Comparison of ENCODE assay signal across 14 cellular contexts in the genomic region with DNA sequence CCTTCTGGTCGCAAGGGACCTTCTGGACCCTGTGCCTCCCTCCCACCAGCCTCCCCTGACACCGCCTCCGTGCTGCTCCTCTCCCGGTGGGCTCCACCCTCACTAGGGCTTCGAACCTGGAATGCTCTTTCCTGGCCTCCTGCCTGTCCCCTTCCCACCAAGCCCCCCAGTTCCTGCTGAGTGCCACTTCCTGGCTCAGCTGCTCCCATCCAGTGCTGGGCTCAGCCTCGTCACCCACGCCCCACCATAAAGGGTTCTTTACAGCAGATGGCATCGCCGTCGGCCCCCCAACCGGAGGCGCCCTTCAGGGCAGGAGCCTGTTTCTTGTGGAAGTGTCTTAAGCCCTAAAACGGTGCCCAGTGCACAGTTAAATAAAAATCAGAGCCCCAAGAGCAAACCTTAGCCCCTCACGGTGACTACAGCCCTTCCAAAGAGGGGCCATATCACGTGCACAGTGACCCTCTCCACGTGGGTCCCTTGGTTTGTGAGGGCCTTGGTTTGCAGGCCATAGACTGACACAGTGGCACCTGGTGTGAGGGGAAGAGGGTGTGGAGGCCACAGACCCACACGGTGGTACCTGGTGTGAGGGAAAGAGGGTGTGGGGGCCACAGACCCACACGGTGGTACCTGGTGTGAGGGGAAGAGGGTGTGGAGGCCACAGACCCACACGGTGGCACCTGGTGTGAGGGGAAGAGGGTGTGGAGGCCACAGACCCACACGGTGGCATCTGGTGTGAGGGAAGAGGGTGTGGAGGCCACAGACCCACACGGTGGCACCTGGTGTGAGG.
DNase-seq lines count a peak whose midpoint lies in the region; ATAC-seq lines count a peak whose summit lies in the region.
"Had no signal": no experiment of that assay in that cellular context is flagged by ENCODE, and none has a peak within 500 bp of the region (broad histone marks: within the 10 kb centered on the region; RNA-seq: fewer than 3 reads in every experiment).

No MANE protein-coding gene starts in this region.

- POLR2A ChIA-PET in activated CD4-positive, alpha-beta T cell treated with anti-CD3 and anti-CD28 coated beads, Interleukin-2, amount 10 ng/mL, durations not matched to agents 7 days and 5 days (lab: Charles Lee), result no interaction called here

- no peaks in the 10 kb centered on the region for H3K9me3 Mint-ChIP-seq in activated CD4-positive, alpha-beta T cell treated with anti-CD3 and anti-CD28 coated beads, Interleukin-2, amount 10 ng/mL, durations not matched to agents 7 days and 5 days
- no peaks in the 10 kb centered on the region for H3K9me3 Mint-ChIP-seq in activated naive CD4-positive, alpha-beta T cell treated with anti-CD3 and anti-CD28 coated beads, Interleukin-2, amount 50 U/mL, for 72 hours

- no peaks in the 10 kb centered on the region for H3K36me3 ChIP-seq in stomach smooth muscle (ENCODE audit: control insufficient read depth in 2 of 2, insufficient read depth in 2 of 2, low read length in 2 of 2)

- CTCF ChIA-PET in activated CD4-positive, alpha-beta T cell treated with anti-CD3 and anti-CD28 coated beads, Interleukin-2, amount 10 ng/mL, durations not matched to agents 7 days and 5 days (lab: Charles Lee), result no interaction called here

- H3K9me3 ChIP-seq in stomach smooth muscle (ENCODE audit: control insufficient read depth in 2 of 2, low read length in 2 of 2), result peaks cover 3 to 8% of the 10 kb centered on the region in 2 donors

- peak; percentile 3 for DNase-seq in activated CD4-positive, alpha-beta T cell treated with anti-CD3 and anti-CD28 coated beads, Interleukin-2, amount 10 ng/mL, durations not matched to agents 7 days and 5 days
- no peak for DNase-seq in activated CD4-positive, alpha-beta T cell treated with anti-CD3 and anti-CD28 coated beads for 48 hours
- DNase-seq in activated naive CD4-positive, alpha-beta T cell treated with anti-CD3 and anti-CD28 coated beads, Interleukin-2, amount 50 U/mL, for 72 hours (ENCODE audit: low spot score in 2 of 2), result peak; percentile 1 to 33
- peak; percentile 81 for DNase-seq in mesenteric fat pad (ENCODE audit: low spot score)
- no peak for DNase-seq in NK-92 treated with Interleukin-12 subunit alpha and Interleukin-12 subunit beta, amount 100 ng/mL, for 24 hours (lab: John Stamatoyannopoulos, UW)
- DNase-seq: mammary epithelial cell, NCI-H146, NCI-H526 treated with DMSO at 0.1 percent for 48 hours, RPMI8226 had no signal

- H3K4me3 ChIP-seq in stomach smooth muscle (ENCODE audit: low read length in 2 of 2), result no peak overlapping the region
- H3K4me3 ChIP-seq: A549, K562 had no signal

- peaks cover 21% of the 10 kb centered on the region for H3K4me1 Mint-ChIP-seq in activated CD4-positive, alpha-beta T cell treated with anti-CD3 and anti-CD28 coated beads, Interleukin-2, amount 10 ng/mL, durations not matched to agents 7 days and 5 days

- H3K27ac Mint-ChIP-seq in activated CD4-positive, alpha-beta T cell treated with anti-CD3 and anti-CD28 coated beads, Interleukin-2, amount 10 ng/mL, durations not matched to agents 7 days and 5 days, result peak overlapping the region; percentile 50
- no peak overlapping the region for H3K27ac Mint-ChIP-seq in activated naive CD4-positive, alpha-beta T cell treated with anti-CD3 and anti-CD28 coated beads, Interleukin-2, amount 50 U/mL, for 72 hours

- H3K4me1 ChIP-seq in stomach smooth muscle (ENCODE audit: control insufficient read depth, insufficient read depth, low read length), result peaks cover 28% of the 10 kb centered on the region
- H3K4me1 ChIP-seq: A549 had no signal

- no peaks in the 10 kb centered on the region for H3K27me3 Mint-ChIP-seq in activated CD4-positive, alpha-beta T cell treated with anti-CD3 and anti-CD28 coated beads, Interleukin-2, amount 10 ng/mL, durations not matched to agents 7 days and 5 days

- no peak overlapping the region for H3K4me3 Mint-ChIP-seq in activated CD4-positive, alpha-beta T cell treated with anti-CD3 and anti-CD28 coated beads, Interleukin-2, amount 10 ng/mL, durations not matched to agents 7 days and 5 days

- H3K36me3 Mint-ChIP-seq in activated CD4-positive, alpha-beta T cell treated with anti-CD3 and anti-CD28 coated beads, Interleukin-2, amount 10 ng/mL, durations not matched to agents 7 days and 5 days (ENCODE audit: low read depth), result no peaks in the 10 kb centered on the region
- no peaks in the 10 kb centered on the region for H3K36me3 Mint-ChIP-seq in activated naive CD4-positive, alpha-beta T cell treated with anti-CD3 and anti-CD28 coated beads, Interleukin-2, amount 50 U/mL, for 72 hours

- H3K9ac ChIP-seq in stomach smooth muscle (ENCODE audit: low read length in 2 of 2), result no peak overlapping the region

- H3K27me3 ChIP-seq in stomach smooth muscle (ENCODE audit: control insufficient read depth in 1 of 2, insufficient read depth in 2 of 2, low read length in 2 of 2), result no peaks in the 10 kb centered on the region

- ATAC-seq in activated naive CD4-positive, alpha-beta T cell treated with anti-CD3 and anti-CD28 coated beads, Interleukin-2, amount 50 U/mL, for 72 hours, result no peak
- no peak for ATAC-seq in HG03442 (IDR thresholded peaks at IDR 0.05; ENCODE audit: unreplicated experiment)
- ATAC-seq in HG03565 (IDR thresholded peaks at IDR 0.05; ENCODE audit: unreplicated experiment), result no peak
- ATAC-seq: A549, K562 had no signal

- H3K27ac ChIP-seq in stomach smooth muscle (ENCODE audit: low read length), result peak overlapping the region; percentile 80
- H3K27ac ChIP-seq: A549 had no signal

Comparison
In these comparisons a context has a peak if more than half of its experiments do, and no peak if none do; other contexts are left out.
1. DNase-seq: peak in activated CD4-positive, alpha-beta T cell treated with anti-CD3 and anti-CD28 coated beads, Interleukin-2, amount 10 ng/mL, durations not matched to agents 7 days and 5 days (single experiment), activated naive CD4-positive, alpha-beta T cell treated with anti-CD3 and anti-CD28 coated beads, Interleukin-2, amount 50 U/mL, for 72 hours (2 of 2) and mesenteric fat pad (single experiment); none in activated CD4-positive, alpha-beta T cell treated with anti-CD3 and anti-CD28 coated beads for 48 hours (single experiment) and NK-92 treated with Interleukin-12 subunit alpha and Interleukin-12 subunit beta, amount 100 ng/mL, for 24 hours (single experiment).